8 cellular contexts compared by ENCODE assay signal in genomic region chr6:151389640-151390275, GRCh38. TPM values are rescaled to one million over a fixed set of nuclear protein-coding genes. Genes with fewer than 3 reads are reported as not detected.
DNase-seq lines count a peak whose midpoint lies in the region; ATAC-seq and TF ChIP-seq lines count a peak whose summit lies in the region.

No MANE protein-coding gene starts in this region.

- intact Hi-C loops in activated B cell treated with CpG ODN at 0.5 μM for 24 hours (cut with micrococcal nuclease) = loop anchor here (1.0 to 10.0 kb wide), 10 partner anchors 9 to 1823 kb away; partner anchors contain the start of genes FBXO5, GINM1, MTRF1L and RMND1

- no peaks in the 10 kb centered on the region for H3K4me1 ChIP-seq in esophagus (ENCODE audit: control insufficient read depth in 2 of 2, insufficient read depth in 2 of 2, low read length in 1 of 2)
- H3K4me1 ChIP-seq in mononuclear cell (ENCODE audit: insufficient read depth, low read length) = peaks cover 48% of the 10 kb centered on the region
- H3K4me1 ChIP-seq in upper lobe of left lung = peaks cover 42 to 52% (median 49%) of the 10 kb centered on the region in 4 donors

- no peak for TF ChIP-seq EP300 in upper lobe of left lung (IDR thresholded peaks at IDR 0.05)

- ATAC-seq in GM18502 (IDR thresholded peaks at IDR 0.05; ENCODE audit: poor library complexity, unreplicated experiment) = peak; percentile 70
- ATAC-seq in HG02870 (IDR thresholded peaks at IDR 0.05; ENCODE audit: unreplicated experiment) = peak; percentile 56
- ATAC-seq in activated B cell treated with CpG ODN at 0.5 μM for 24 hours (ENCODE audit: low read depth) = no peak
- ATAC-seq in upper lobe of left lung (ENCODE audit: low FRiP score in 2 of 2) = peak in 1 of 2 donors; percentile 40

- POLR2A ChIA-PET in activated B cell treated with CpG ODN at 0.5 μM for 24 hours (lab: Charles Lee) = interaction anchor here (0.5 to 2.7 kb wide), 18 partner anchors 9 to 473 kb away, joined by 3 to 38 read pairs (median 5); partner anchors contain the start of gene RMND1

- 0% methylated on average over 53 to 54 of the region's 54 CpGs for WGBS in esophagus, 2 donors
- 0 to 1% methylated on average over 19 to 36 of the region's 54 CpGs for WGBS in upper lobe of left lung, 2 donors

- H3K4me3 ChIP-seq in esophagus (ENCODE audit: low read depth in 1 of 2, low read length in 2 of 2) (peak overlapping the region; percentile 94 to 99), mononuclear cell (ENCODE audit: low read length) (peak overlapping the region; percentile 71), upper lobe of left lung (peak overlapping the region; percentile 49 to 98 (median 98))

- H3K27me3 ChIP-seq in esophagus (ENCODE audit: control insufficient read depth in 1 of 2, insufficient read depth in 2 of 2, low read length in 2 of 2) (no peaks in the 10 kb centered on the region), mononuclear cell (ENCODE audit: insufficient read depth, low read length) (no peaks in the 10 kb centered on the region), upper lobe of left lung (no peaks in the 10 kb centered on the region)

- peaks cover 6% of the 10 kb centered on the region for H3K36me3 Mint-ChIP-seq in activated B cell treated with CpG ODN at 0.5 μM for 24 hours (ENCODE audit: low read depth)

- CTCF ChIA-PET in activated B cell treated with CpG ODN at 0.5 μM for 24 hours (lab: Charles Lee) = interaction anchor here (0.5 to 1.2 kb wide), 4 partner anchors 11 to 65 kb away, joined by 3 to 7 read pairs (median 4); no protein-coding TSS in a partner anchor

- H3K9me3 ChIP-seq in esophagus (ENCODE audit: control insufficient read depth in 2 of 2, insufficient read depth in 1 of 2, low read depth in 1 of 2, low read length in 1 of 2) = no peaks in the 10 kb centered on the region
- no peaks in the 10 kb centered on the region for H3K9me3 ChIP-seq in mononuclear cell (ENCODE audit: low read depth, low read length)
- no peaks in the 10 kb centered on the region for H3K9me3 ChIP-seq in upper lobe of left lung

- peaks cover 54% of the 10 kb centered on the region for H3K4me1 Mint-ChIP-seq in activated B cell treated with CpG ODN at 0.5 μM for 24 hours

- peak in 2 of 4 donors; percentile 52 to 90 for TF ChIP-seq POLR2A in upper lobe of left lung (IDR thresholded peaks at IDR 0.05)

- H3K36me3 ChIP-seq in esophagus (ENCODE audit: control insufficient read depth in 2 of 2, insufficient read depth in 2 of 2, low read length in 1 of 2) = no peaks in the 10 kb centered on the region
- H3K36me3 ChIP-seq in upper lobe of left lung = no peaks in the 10 kb centered on the region

- H3K27me3 Mint-ChIP-seq in activated B cell treated with CpG ODN at 0.5 μM for 24 hours = no peaks in the 10 kb centered on the region

- peak overlapping the region; percentile 92 for H3K27ac Mint-ChIP-seq in activated B cell treated with CpG ODN at 0.5 μM for 24 hours

- DNase-seq in AML-193 (lab: John Stamatoyannopoulos, UW) (peak; percentile 47 to 69), NCI-H1694 treated with DMSO at 0.1 percent for 48 hours (lab: John Stamatoyannopoulos, UW) (peak; percentile 34), activated B cell treated with CpG ODN at 0.5 μM for 24 hours (no peak), upper lobe of left lung (peak in 1 of 2 donors; percentile 67)

- TF ChIP-seq CTCF in activated B cell treated with CpG ODN at 0.5 μM for 24 hours (IDR thresholded peaks at IDR 0.05) = no peak
- no peak for TF ChIP-seq CTCF in upper lobe of left lung (IDR thresholded peaks at IDR 0.05)

- peak overlapping the region; percentile 89 for H3K4me3 Mint-ChIP-seq in activated B cell treated with CpG ODN at 0.5 μM for 24 hours

- H3K27ac ChIP-seq in esophagus (ENCODE audit: low read depth in 2 of 2, low read length in 1 of 2) = peak overlapping the region; percentile 99 to 100
- H3K27ac ChIP-seq in upper lobe of left lung = peak overlapping the region; percentile 98 to 100 (median 100)

- H3K9me3 Mint-ChIP-seq in activated B cell treated with CpG ODN at 0.5 μM for 24 hours = no peaks in the 10 kb centered on the region

RNA-seq across cellular contexts. Expression of gene ZBTB2, which starts 1.6 kb away (rescaled TPM):
- total RNA-seq in activated B cell treated with CpG ODN at 0.5 μM for 24 hours (17.3 and 18.0 TPM in 2 replicates), mononuclear cell (30.2 TPM), upper lobe of left lung (10 to 100 TPM in 3 of 6 donors, 1 to 10 TPM in 3; 4.2 to 18.5 (median 10.9) TPM)
- 1 to 10 TPM; 4.6 to 5.3 TPM for polyA plus RNA-seq in esophagus
